Comparison of ENCODE assay signal across 1 cellular context in genomic region chr2:49050265-49050664, GRCh38.
TF ChIP-seq lines count a peak whose summit lies in the region.

No MANE protein-coding gene starts in this region.

TF ChIP-seq in GM23338, 12 proteins besides CTCF, POLR2A, EP300 and RAD21 (continued from another document):
- TF ChIP-seq, protein P1, sequence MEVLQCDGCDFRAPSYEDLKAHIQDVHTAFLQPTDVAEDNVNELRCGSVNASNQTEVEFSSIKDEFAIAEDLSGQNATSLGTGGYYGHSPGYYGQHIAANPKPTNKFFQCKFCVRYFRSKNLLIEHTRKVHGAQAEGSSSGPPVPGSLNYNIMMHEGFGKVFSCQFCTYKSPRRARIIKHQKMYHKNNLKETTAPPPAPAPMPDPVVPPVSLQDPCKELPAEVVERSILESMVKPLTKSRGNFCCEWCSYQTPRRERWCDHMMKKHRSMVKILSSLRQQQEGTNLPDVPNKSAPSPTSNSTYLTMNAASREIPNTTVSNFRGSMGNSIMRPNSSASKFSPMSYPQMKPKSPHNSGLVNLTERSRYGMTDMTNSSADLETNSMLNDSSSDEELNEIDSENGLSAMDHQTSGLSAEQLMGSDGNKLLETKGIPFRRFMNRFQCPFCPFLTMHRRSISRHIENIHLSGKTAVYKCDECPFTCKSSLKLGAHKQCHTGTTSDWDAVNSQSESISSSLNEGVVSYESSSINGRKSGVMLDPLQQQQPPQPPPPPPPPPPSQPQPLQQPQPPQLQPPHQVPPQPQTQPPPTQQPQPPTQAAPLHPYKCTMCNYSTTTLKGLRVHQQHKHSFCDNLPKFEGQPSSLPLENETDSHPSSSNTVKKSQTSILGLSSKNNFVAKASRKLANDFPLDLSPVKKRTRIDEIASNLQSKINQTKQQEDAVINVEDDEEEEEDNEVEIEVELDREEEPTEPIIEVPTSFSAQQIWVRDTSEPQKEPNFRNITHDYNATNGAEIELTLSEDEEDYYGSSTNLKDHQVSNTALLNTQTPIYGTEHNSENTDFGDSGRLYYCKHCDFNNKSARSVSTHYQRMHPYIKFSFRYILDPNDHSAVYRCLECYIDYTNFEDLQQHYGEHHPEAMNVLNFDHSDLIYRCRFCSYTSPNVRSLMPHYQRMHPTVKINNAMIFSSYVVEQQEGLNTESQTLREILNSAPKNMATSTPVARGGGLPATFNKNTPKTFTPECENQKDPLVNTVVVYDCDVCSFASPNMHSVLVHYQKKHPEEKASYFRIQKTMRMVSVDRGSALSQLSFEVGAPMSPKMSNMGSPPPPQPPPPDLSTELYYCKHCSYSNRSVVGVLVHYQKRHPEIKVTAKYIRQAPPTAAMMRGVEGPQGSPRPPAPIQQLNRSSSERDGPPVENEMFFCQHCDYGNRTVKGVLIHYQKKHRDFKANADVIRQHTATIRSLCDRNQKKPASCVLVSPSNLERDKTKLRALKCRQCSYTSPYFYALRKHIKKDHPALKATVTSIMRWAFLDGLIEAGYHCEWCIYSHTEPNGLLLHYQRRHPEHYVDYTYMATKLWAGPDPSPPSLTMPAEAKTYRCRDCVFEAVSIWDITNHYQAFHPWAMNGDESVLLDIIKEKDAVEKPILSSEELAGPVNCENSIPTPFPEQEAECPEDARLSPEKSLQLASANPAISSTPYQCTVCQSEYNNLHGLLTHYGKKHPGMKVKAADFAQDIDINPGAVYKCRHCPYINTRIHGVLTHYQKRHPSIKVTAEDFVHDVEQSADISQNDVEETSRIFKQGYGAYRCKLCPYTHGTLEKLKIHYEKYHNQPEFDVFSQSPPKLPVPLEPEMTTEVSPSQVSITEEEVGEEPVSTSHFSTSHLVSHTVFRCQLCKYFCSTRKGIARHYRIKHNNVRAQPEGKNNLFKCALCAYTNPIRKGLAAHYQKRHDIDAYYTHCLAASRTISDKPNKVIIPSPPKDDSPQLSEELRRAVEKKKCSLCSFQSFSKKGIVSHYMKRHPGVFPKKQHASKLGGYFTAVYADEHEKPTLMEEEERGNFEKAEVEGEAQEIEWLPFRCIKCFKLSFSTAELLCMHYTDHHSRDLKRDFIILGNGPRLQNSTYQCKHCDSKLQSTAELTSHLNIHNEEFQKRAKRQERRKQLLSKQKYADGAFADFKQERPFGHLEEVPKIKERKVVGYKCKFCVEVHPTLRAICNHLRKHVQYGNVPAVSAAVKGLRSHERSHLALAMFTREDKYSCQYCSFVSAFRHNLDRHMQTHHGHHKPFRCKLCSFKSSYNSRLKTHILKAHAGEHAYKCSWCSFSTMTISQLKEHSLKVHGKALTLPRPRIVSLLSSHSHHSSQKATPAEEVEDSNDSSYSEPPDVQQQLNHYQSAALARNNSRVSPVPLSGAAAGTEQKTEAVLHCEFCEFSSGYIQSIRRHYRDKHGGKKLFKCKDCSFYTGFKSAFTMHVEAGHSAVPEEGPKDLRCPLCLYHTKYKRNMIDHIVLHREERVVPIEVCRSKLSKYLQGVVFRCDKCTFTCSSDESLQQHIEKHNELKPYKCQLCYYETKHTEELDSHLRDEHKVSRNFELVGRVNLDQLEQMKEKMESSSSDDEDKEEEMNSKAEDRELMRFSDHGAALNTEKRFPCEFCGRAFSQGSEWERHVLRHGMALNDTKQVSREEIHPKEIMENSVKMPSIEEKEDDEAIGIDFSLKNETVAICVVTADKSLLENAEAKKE (CRISPR knock-in tag; IDR thresholded peaks at IDR 0.05): no peak
- no peak for TF ChIP-seq CREB1 (CRISPR knock-in tag; IDR thresholded peaks at IDR 0.05; ENCODE audit: low read depth)
